In genomic region chr9:113369583-113370140, GRCh38 we compare ENCODE assay signal across 21 cellular contexts. TPM values are rescaled to one million over a fixed set of nuclear protein-coding genes. Genes with fewer than 3 reads are reported as not detected.
DNase-seq lines count a peak whose midpoint lies in the region; ATAC-seq, FAIRE-seq and TF ChIP-seq lines count a peak whose summit lies in the region.
"Had no signal": no experiment of that assay in that cellular context is flagged by ENCODE, and none has a peak within 500 bp of the region (broad histone marks: within the 10 kb centered on the region; RNA-seq: fewer than 3 reads in every experiment).

No MANE protein-coding gene starts in this region.

- CTCF ChIA-PET in H1 (lab: Charles Lee; ENCODE audit: partially characterized antibody) = interaction anchor here (1.7 kb wide), 1 partner anchor 59 kb away, joined by 4 read pairs; no protein-coding TSS in a partner anchor

- H4K5ac ChIP-seq in H1 (ENCODE audit: insufficient read length, low read depth, low read length) = no peak overlapping the region
- H4K5ac ChIP-seq in mesendoderm (ENCODE audit: low read length) = no peak overlapping the region

- H2BK5ac ChIP-seq in H1 (ENCODE audit: low read depth, low read length) = no peak overlapping the region
- H2BK5ac ChIP-seq in mesendoderm (ENCODE audit: low read length) = no peak overlapping the region

- no peak overlapping the region for H2BK20ac ChIP-seq in H1 (ENCODE audit: low read length)

- H3K56ac ChIP-seq in H1 (replicated peaks; ENCODE audit: insufficient read length, low read depth, low read length) = no peak overlapping the region
- no peak overlapping the region for H3K56ac ChIP-seq in mesendoderm (ENCODE audit: low read length)

- no peak overlapping the region for H2BK15ac ChIP-seq in H1 (ENCODE audit: low read length)
- H2BK15ac ChIP-seq in mesendoderm (replicated peaks; ENCODE audit: low read depth) = no peak overlapping the region

- H3K4me3 ChIP-seq in left ventricle myocardium inferior = no peak overlapping the region
- H3K4me3 ChIP-seq in H1 (ENCODE audit: extremely low read depth in 1 of 4, insufficient read depth in 2 of 4, low read depth in 3 of 4, low read length in 4 of 4) = no peak overlapping the region
- H3K4me3 ChIP-seq in psoas muscle = no peak overlapping the region
- H3K4me3 ChIP-seq in mesendoderm (ENCODE audit: low read length) = no peak overlapping the region
- H3K4me3 ChIP-seq: PC-9, SJCRH30 had no signal

- H3K9me3 ChIP-seq in left ventricle myocardium inferior (replicated peaks) = no peaks in the 10 kb centered on the region
- no peaks in the 10 kb centered on the region for H3K9me3 ChIP-seq in H1 (ENCODE audit: insufficient read depth in 2 of 2, low read depth in 1 of 2, low read length in 1 of 2)
- H3K9me3 ChIP-seq in psoas muscle = no peaks in the 10 kb centered on the region
- H3K9me3 ChIP-seq: SJCRH30 had no signal

- WGBS in H1 (ENCODE audit: extremely low coverage in 1 of 2, insufficient coverage in 1 of 2, insufficient read length in 1 of 2, insufficient replicate concordance in 2 of 2, low coverage in 1 of 2, low lambda C conversion rate in 2 of 2, missing lambda C conversion rate in 1 of 2), 2 experiments = 91% methylated on average over 18 of the region's 19 CpGs; no CpG with 5 or more reads in 1 of the 2 experiments
- WGBS in psoas muscle, 3 donors = 48 to 53% (median 52%) methylated on average over 19 of the region's 19 CpGs
- no CpG with 5 or more reads among the region's 19 CpGs for WGBS in mesendoderm (ENCODE audit: extremely low coverage, insufficient coverage, low lambda C conversion rate)

- TF ChIP-seq EP300 in H1 (IDR thresholded peaks at IDR 0.05; ENCODE audit: borderline replicate concordance in 1 of 2, low read depth in 2 of 2, low read length in 2 of 2) = no peak

- H2AK5ac ChIP-seq in H1 (ENCODE audit: low read depth, low read length) (no peak overlapping the region), mesendoderm (ENCODE audit: low read length) (no peak overlapping the region)

- H3K14ac ChIP-seq in H1 (ENCODE audit: insufficient read length) = no peak overlapping the region

- POLR2A ChIA-PET in H1 (lab: Charles Lee; ENCODE audit: partially characterized antibody) = interaction anchor here (1.5 to 2.8 kb wide), 2 partner anchors 19 to 40 kb away, joined by 6 to 11 read pairs; partner anchors contain the start of genes BSPRY, C9orf43 and POLE3

- no peak for TF ChIP-seq POLR2A in H1 (IDR thresholded peaks at IDR 0.05; ENCODE audit: control extremely low read depth in 1 of 2, low read depth in 2 of 2, low read length in 2 of 2)

- no peak overlapping the region for H4K91ac ChIP-seq in H1 (replicated peaks; ENCODE audit: insufficient read length, low read length)

- H2BK120ac ChIP-seq in H1 (replicated peaks; ENCODE audit: low read depth, low read length) = no peak overlapping the region
- no peak overlapping the region for H2BK120ac ChIP-seq in mesendoderm (ENCODE audit: low read depth, low read length)

- peaks cover 15% of the 10 kb centered on the region for H3K36me3 ChIP-seq in left ventricle myocardium inferior
- peaks cover 0 to 19% (median 2%) of the 10 kb centered on the region in 4 experiments; a peak in 4 of 8 replicates for H3K36me3 ChIP-seq in H1 (ENCODE audit: control insufficient read depth in 2 of 4, insufficient read depth in 4 of 4, low read length in 3 of 4)
- H3K36me3 ChIP-seq in psoas muscle (ENCODE audit: insufficient read depth in 1 of 2, low read depth in 1 of 2) = peaks cover 7 to 21% of the 10 kb centered on the region in 2 donors
- H3K36me3 ChIP-seq in mesendoderm (ENCODE audit: control insufficient read depth, insufficient read depth, low read length) = no peaks in the 10 kb centered on the region
- H3K36me3 ChIP-seq: SJCRH30 had no signal

- TF ChIP-seq RAD21 in H1 (IDR thresholded peaks at IDR 0.05 in 1 of 2, conservative IDR thresholded peaks at IDR 0.05 in 1 of 2; ENCODE audit: low read depth in 2 of 2, low read length in 2 of 2) = no peak

- no peak overlapping the region for H3K4ac ChIP-seq in H1 (replicated peaks; ENCODE audit: insufficient read length, low read depth, low read length)
- H3K4ac ChIP-seq in mesendoderm (ENCODE audit: low read depth, low read length) = no peak overlapping the region

- FAIRE-seq in H1 (lab: Jason Lieb, UNC) = no peak
- FAIRE-seq: G401.6 had no signal

- H3K27ac ChIP-seq in left ventricle myocardium inferior (replicated peaks) (no peak overlapping the region), H1 (ENCODE audit: low read depth, low read length) (no peak overlapping the region), psoas muscle (no peak overlapping the region), mesendoderm (ENCODE audit: low read depth, low read length) (no peak overlapping the region)
- H3K27ac ChIP-seq: PC-9, RWPE1, SJCRH30 had no signal

- ATAC-seq in Right ventricle myocardium superior (ENCODE audit: poor library complexity) (peak; percentile 38), psoas muscle (peak in 3 of 4 donors; percentile 34 to 71 (median 55))
- ATAC-seq: HCT116 had no signal

- H3K27me3 ChIP-seq in left ventricle myocardium inferior (ENCODE audit: low read depth) = no peaks in the 10 kb centered on the region
- H3K27me3 ChIP-seq in H1 (replicated peaks in 1 of 4; ENCODE audit: control insufficient read depth in 3 of 4, extremely low read depth in 1 of 4, insufficient read depth in 3 of 4, low read length in 3 of 4) = no peaks in the 10 kb centered on the region
- H3K27me3 ChIP-seq in psoas muscle (ENCODE audit: insufficient read depth in 3 of 3, low read length in 2 of 3) = no peaks in the 10 kb centered on the region
- no peaks in the 10 kb centered on the region for H3K27me3 ChIP-seq in mesendoderm (ENCODE audit: insufficient read depth, low read length, poor library complexity)
- H3K27me3 ChIP-seq: SJCRH30 had no signal

- H3K4me1 ChIP-seq in left ventricle myocardium inferior (peaks cover 17% of the 10 kb centered on the region), H1 (replicated peaks in 1 of 4; ENCODE audit: control insufficient read depth in 3 of 4, insufficient read depth in 4 of 4, low read length in 3 of 4) (peaks cover 0 to 5% (median 2%) of the 10 kb centered on the region in 4 experiments; a peak in 3 of 7 replicates), psoas muscle (no peaks in the 10 kb centered on the region), mesendoderm (ENCODE audit: control insufficient read depth, low read depth, low read length) (no peaks in the 10 kb centered on the region)

- H3K79me2 ChIP-seq in H1 (ENCODE audit: control insufficient read depth in 1 of 2, insufficient read depth in 2 of 2, low read length in 2 of 2) (no peaks in the 10 kb centered on the region), mesendoderm (ENCODE audit: control insufficient read depth, insufficient read depth, low read length) (no peaks in the 10 kb centered on the region)

- H3K79me1 ChIP-seq in H1 (ENCODE audit: low read depth, low read length) (no peaks in the 10 kb centered on the region), mesendoderm (ENCODE audit: low read length) (no peaks in the 10 kb centered on the region)

- intact Hi-C loops in Right ventricle myocardium superior (cut with DNase I) = no loop called here
- intact Hi-C loops in left ventricle myocardium inferior (cut with micrococcal nuclease) = no loop called here
- intact Hi-C loops in psoas muscle (cut with DNase I) = no loop called here

- H3K23me2 ChIP-seq in H1 (ENCODE audit: low read depth, low read length) = no peaks in the 10 kb centered on the region

- H3K18ac ChIP-seq in H1 (ENCODE audit: extremely low read depth, low read length) (no peak overlapping the region), mesendoderm (ENCODE audit: low read length) (no peak overlapping the region)

- no peak overlapping the region for H2BK12ac ChIP-seq in H1 (ENCODE audit: low read depth, low read length)

- H2AFZ ChIP-seq in H1 (ENCODE audit: low read length) = no peak overlapping the region
- H2AFZ ChIP-seq: PC-9 had no signal

- DNase-seq in Right ventricle myocardium superior (no peak), left ventricle myocardium inferior (no peak), H1 (ENCODE audit: low read depth in 1 of 2, low spot score in 2 of 2) (no peak), mucosa of gallbladder (ENCODE audit: low spot score) (peak; percentile 45), psoas muscle (no peak), mesendoderm (no peak)
- no peak for DNase-seq in activated CD4-positive, alpha-beta T cell treated with anti-CD3 and anti-CD28 coated beads, Interleukin-2, amount 50 U/mL, for 48 hours
- no peak for DNase-seq in activated naive CD4-positive, alpha-beta T cell (lab: John Stamatoyannopoulos, UW)
- DNase-seq: CD4-positive, CD25-positive, alpha-beta regulatory T cell; COR-L47; DMS 273 treated with DMSO at 0.1 percent for 48 hours; NCI-H1105 treated with DMSO at 0.1 percent for 48 hours; NCI-H1694; NCI-H2081 treated with DMSO at 0.1 percent for 48 hours; NCI-H524; PC-9; SJCRH30 had no signal

- H3K4me2 ChIP-seq in H1 (ENCODE audit: insufficient read depth in 1 of 2, low read depth in 2 of 2, low read length in 2 of 2) (no peak overlapping the region), mesendoderm (ENCODE audit: low read length) (no peak overlapping the region)
- H3K4me2 ChIP-seq: PC-9 had no signal

- H4K20me1 ChIP-seq in H1 (replicated peaks in 1 of 2; ENCODE audit: control insufficient read depth in 1 of 2, insufficient read depth in 2 of 2, low read length in 2 of 2) = peaks cover 0 to 2% of the 10 kb centered on the region in 2 experiments

- TF ChIP-seq CTCF in left ventricle myocardium inferior (IDR thresholded peaks at IDR 0.05; ENCODE audit: borderline replicate concordance) (no peak), H1 (IDR thresholded peaks at IDR 0.05; ENCODE audit: control extremely low read depth in 1 of 3, insufficient read depth in 1 of 3, low read depth in 1 of 3, low read length in 3 of 3) (no peak), psoas muscle (IDR thresholded peaks at IDR 0.05) (no peak)

- H4K8ac ChIP-seq in H1 (ENCODE audit: extremely low read depth, insufficient read depth, low read length) (0 out of 2 replicates have a peak overlapping the region, but pooled peaks have one; percentile 8), mesendoderm (ENCODE audit: low read depth, low read length) (no peak overlapping the region)

- no peak overlapping the region for H3K9ac ChIP-seq in H1 (replicated peaks in 1 of 4; ENCODE audit: extremely low read depth in 1 of 4, low read depth in 3 of 4, low read length in 3 of 4)
- no peak overlapping the region for H3K9ac ChIP-seq in mesendoderm (ENCODE audit: low read length)

- H3K23ac ChIP-seq in H1 (ENCODE audit: insufficient read length) = no peak overlapping the region
- no peak overlapping the region for H3K23ac ChIP-seq in mesendoderm (ENCODE audit: low read length)

RNA-seq across cellular contexts. Expression of gene HDHD3, which starts 7.1 kb away (rescaled TPM):
- total RNA-seq in Right ventricle myocardium superior = 9.8 TPM
- total RNA-seq in left ventricle myocardium inferior = 8.9 TPM
- total RNA-seq in H1 (2021; fragmentation: NEBNext Ultra II Directional; extraction: Animal tissue kit (Norgen Biotek cat#: 25700)) = 10.4 and 12.1 TPM in 2 replicates
- polyA plus RNA-seq in H1 (2011; rRNA removed) = 25.3 and 26.9 TPM in 2 replicates
- 21.0 TPM for polyA plus RNA-seq in H1 (2011; cell fraction: cytosol; rRNA removed)
- 18.5 TPM for polyA plus RNA-seq in H1 (2011; cell fraction: nucleus; rRNA removed)
- 8.4 to 16.4 TPM (median 14.6 TPM) in 4 replicates for polyA plus RNA-seq in H1 (2012, experiment 1 of 2)
- polyA plus RNA-seq in H1 (2012, experiment 2 of 2) = 18.3 TPM
- 7.9 TPM for polyA plus RNA-seq in H1 (2013, experiment 1 of 2)
- polyA plus RNA-seq in H1 (2013, experiment 2 of 2) = 7.4 TPM
- polyA minus RNA-seq in H1 (2011; rRNA and poly(A)+ RNA removed) = 12.7 and 13.7 TPM in 2 replicates
- 9.2 TPM for polyA minus RNA-seq in H1 (2011; cell fraction: cytosol; rRNA and poly(A)+ RNA removed)
- polyA minus RNA-seq in H1 (2011; cell fraction: nucleus; rRNA and poly(A)+ RNA removed) = 8.0 TPM
- 102 TPM for total RNA-seq in mucosa of gallbladder
- 10 to 100 TPM in 1 of 4 donors, 1 to 10 TPM in 3; 7.3 to 11.5 (median 8.6) TPM for total RNA-seq in psoas muscle
- 10 to 100 TPM in 2 of 3 donors, 1 to 10 TPM in 1; 7.0 to 14.9 (median 12.2) TPM for polyA plus RNA-seq in psoas muscle
- 4.3 TPM for polyA plus RNA-seq in mesendoderm (2013, experiment 1 of 2)
- 4.4 TPM for polyA plus RNA-seq in mesendoderm (2013, experiment 2 of 2)

RNA-seq across cellular contexts. Expression of gene BSPRY, which starts 20.3 kb away (rescaled TPM):
- 0.24 TPM for total RNA-seq in Right ventricle myocardium superior
- 0.25 TPM for total RNA-seq in left ventricle myocardium inferior
- total RNA-seq in H1 (2021; fragmentation: NEBNext Ultra II Directional; extraction: Animal tissue kit (Norgen Biotek cat#: 25700)) = 5.5 and 6.5 TPM in 2 replicates
- polyA plus RNA-seq in H1 (2011; rRNA removed) = 10.9 and 12.1 TPM in 2 replicates
- polyA plus RNA-seq in H1 (2011; cell fraction: cytosol; rRNA removed) = 9.7 TPM
- polyA plus RNA-seq in H1 (2011; cell fraction: nucleus; rRNA removed) = 10.3 TPM
- 5.5 to 7.4 TPM (median 7.1 TPM) in 4 replicates for polyA plus RNA-seq in H1 (2012, experiment 1 of 2)
- polyA plus RNA-seq in H1 (2012, experiment 2 of 2) = 7.0 TPM
- 5.5 TPM for polyA plus RNA-seq in H1 (2013, experiment 1 of 2)
- polyA plus RNA-seq in H1 (2013, experiment 2 of 2) = 4.7 TPM
- polyA minus RNA-seq in H1 (2011; rRNA and poly(A)+ RNA removed) = 5.6 and 5.9 TPM in 2 replicates
- 4.6 TPM for polyA minus RNA-seq in H1 (2011; cell fraction: cytosol; rRNA and poly(A)+ RNA removed)
- 5.1 TPM for polyA minus RNA-seq in H1 (2011; cell fraction: nucleus; rRNA and poly(A)+ RNA removed)
- 16.0 TPM for total RNA-seq in mucosa of gallbladder
- not detected for total RNA-seq in psoas muscle
- polyA plus RNA-seq in psoas muscle = under 1 TPM in 2 of 3 donors, not detected in 1; 0.03 TPM
- 1.8 TPM for polyA plus RNA-seq in mesendoderm (2013, experiment 1 of 2)
- 1.8 TPM for polyA plus RNA-seq in mesendoderm (2013, experiment 2 of 2)
- total RNA-seq: A172 had no signal

RNA-seq across cellular contexts. Expression of gene WDR31, which starts 29.6 kb away (rescaled TPM):
- total RNA-seq in Right ventricle myocardium superior = 13.8 TPM
- total RNA-seq in left ventricle myocardium inferior = 12.4 TPM
- total RNA-seq in H1 (2021; fragmentation: NEBNext Ultra II Directional; extraction: Animal tissue kit (Norgen Biotek cat#: 25700)) = 0.28 and 0.40 TPM in 2 replicates
- 0.27 and 0.33 TPM in 2 replicates for polyA plus RNA-seq in H1 (2011; rRNA removed)
- 0.44 TPM for polyA plus RNA-seq in H1 (2011; cell fraction: cytosol; rRNA removed)
- polyA plus RNA-seq in H1 (2011; cell fraction: nucleus; rRNA removed) = 2.0 TPM
- polyA plus RNA-seq in H1 (2012, experiment 1 of 2) = 0.17 to 0.58 TPM (median 0.41 TPM) in 4 replicates
- 0.17 TPM for polyA plus RNA-seq in H1 (2012, experiment 2 of 2)
- polyA plus RNA-seq in H1 (2013, experiment 1 of 2) = 0.32 TPM
- 0.39 TPM for polyA plus RNA-seq in H1 (2013, experiment 2 of 2)
- polyA minus RNA-seq in H1 (2011; rRNA and poly(A)+ RNA removed) = 3.5 and 4.3 TPM in 2 replicates
- 2.3 TPM for polyA minus RNA-seq in H1 (2011; cell fraction: cytosol; rRNA and poly(A)+ RNA removed)
- 1.9 TPM for polyA minus RNA-seq in H1 (2011; cell fraction: nucleus; rRNA and poly(A)+ RNA removed)
- 8.1 TPM for total RNA-seq in mucosa of gallbladder
- 1 to 10 TPM; 1.7 to 6.9 (median 2.4) TPM for total RNA-seq in psoas muscle
- polyA plus RNA-seq in psoas muscle = 1 to 10 TPM in 1 of 3 donors, under 1 TPM in 2; 0.66 to 2.7 (median 0.76) TPM
- polyA plus RNA-seq in mesendoderm (2013, experiment 1 of 2) = 0.11 TPM
- polyA plus RNA-seq in mesendoderm (2013, experiment 2 of 2) = 0.14 TPM

RNA-seq across cellular contexts. Expression of gene ALAD, which starts 31.4 kb away (rescaled TPM):
- 129 TPM for total RNA-seq in Right ventricle myocardium superior
- 75.6 TPM for total RNA-seq in left ventricle myocardium inferior
- total RNA-seq in H1 (2021; fragmentation: NEBNext Ultra II Directional; extraction: Animal tissue kit (Norgen Biotek cat#: 25700)) = 13.0 and 15.3 TPM in 2 replicates
- polyA plus RNA-seq in H1 (2011; rRNA removed) = 8.2 and 17.3 TPM in 2 replicates
- 11.2 TPM for polyA plus RNA-seq in H1 (2011; cell fraction: cytosol; rRNA removed)
- 35.0 TPM for polyA plus RNA-seq in H1 (2011; cell fraction: nucleus; rRNA removed)
- polyA plus RNA-seq in H1 (2012, experiment 1 of 2) = 15.1 to 21.1 TPM (median 19.1 TPM) in 4 replicates
- 5.0 TPM for polyA plus RNA-seq in H1 (2012, experiment 2 of 2)
- 11.5 TPM for polyA plus RNA-seq in H1 (2013, experiment 1 of 2)
- polyA plus RNA-seq in H1 (2013, experiment 2 of 2) = 11.5 TPM
- 7.9 and 10.7 TPM in 2 replicates for polyA minus RNA-seq in H1 (2011; rRNA and poly(A)+ RNA removed)
- polyA minus RNA-seq in H1 (2011; cell fraction: cytosol; rRNA and poly(A)+ RNA removed) = 3.5 TPM
- 12.2 TPM for polyA minus RNA-seq in H1 (2011; cell fraction: nucleus; rRNA and poly(A)+ RNA removed)
- 108 TPM for total RNA-seq in mucosa of gallbladder
- 10 to 100 TPM; 13.1 to 29.0 (median 19.8) TPM for total RNA-seq in psoas muscle
- 10 to 100 TPM; 13.7 to 43.1 (median 17.3) TPM for polyA plus RNA-seq in psoas muscle
- 8.1 TPM for polyA plus RNA-seq in mesendoderm (2013, experiment 1 of 2)
- 8.3 TPM for polyA plus RNA-seq in mesendoderm (2013, experiment 2 of 2)

RNA-seq across cellular contexts. Expression of gene POLE3, which starts 40.8 kb away (rescaled TPM):
- total RNA-seq in Right ventricle myocardium superior (20.6 TPM), left ventricle myocardium inferior (22.5 TPM), mucosa of gallbladder (24.5 TPM), psoas muscle (10 to 100 TPM; 29.8 to 50.4 (median 38.5) TPM)
- 49.1 and 52.7 TPM in 2 replicates for total RNA-seq in H1 (2021; fragmentation: NEBNext Ultra II Directional; extraction: Animal tissue kit (Norgen Biotek cat#: 25700))
- polyA plus RNA-seq in H1 (2011; rRNA removed) (52.2 and 77.3 TPM in 2 replicates), psoas muscle (100 to 1,000 TPM in 1 of 3 donors, 10 to 100 TPM in 2; 45.4 to 173 (median 98.5) TPM)
- 73.0 TPM for polyA plus RNA-seq in H1 (2011; cell fraction: cytosol; rRNA removed)
- 36.8 TPM for polyA plus RNA-seq in H1 (2011; cell fraction: nucleus; rRNA removed)
- 47.0 to 55.8 TPM (median 47.5 TPM) in 4 replicates for polyA plus RNA-seq in H1 (2012, experiment 1 of 2)
- 27.8 TPM for polyA plus RNA-seq in H1 (2012, experiment 2 of 2)
- 53.5 TPM for polyA plus RNA-seq in H1 (2013, experiment 1 of 2)
- polyA plus RNA-seq in H1 (2013, experiment 2 of 2) = 56.1 TPM
- polyA minus RNA-seq in H1 (2011; rRNA and poly(A)+ RNA removed) = 27.5 and 30.8 TPM in 2 replicates
- 11.4 TPM for polyA minus RNA-seq in H1 (2011; cell fraction: cytosol; rRNA and poly(A)+ RNA removed)
- polyA minus RNA-seq in H1 (2011; cell fraction: nucleus; rRNA and poly(A)+ RNA removed) = 27.7 TPM
- polyA plus RNA-seq in mesendoderm (2013, experiment 1 of 2) = 70.8 TPM
- 70.9 TPM for polyA plus RNA-seq in mesendoderm (2013, experiment 2 of 2)
